23 cellular contexts compared by ENCODE assay signal in genomic region chr14:90017371-90017770, GRCh38. TPM values are rescaled to one million over a fixed set of nuclear protein-coding genes. Genes with fewer than 3 reads are reported as not detected.
A peak's percentile ranks its signal among the peaks of the same experiment; 100 is the strongest.
DNase-seq lines count a peak whose midpoint lies in the region; ATAC-seq, FAIRE-seq and TF ChIP-seq lines count a peak whose summit lies in the region.
"Had no signal": no experiment of that assay in that cellular context is flagged by ENCODE, and none has a peak within 500 bp of the region (broad histone marks: within the 10 kb centered on the region; RNA-seq: fewer than 3 reads in every experiment).

No MANE protein-coding gene starts in this region.

- no peak overlapping the region for H3K4me3 ChIP-seq in fibroblast of the aortic adventitia (ENCODE audit: low read depth, low read length)
- H3K4me3 ChIP-seq: A549, SJCRH30 had no signal

- FAIRE-seq in H54 (lab: Jason Lieb, UNC), result no peak
- FAIRE-seq: G401.6, GM12892, HepG2 had no signal

- peaks cover 15% of the 10 kb centered on the region for H3K4me1 Mint-ChIP-seq in activated T-helper 2 cell treated with anti-CD3 and anti-CD28 coated beads, Interferon-gamma antibody, Interleukin-2, Interleukin-4, amounts not matched to agents 10 μg/mL and 5 μg/mL and 100 μg/mL, durations not matched to agents 14 hours and 24 hours and 36 hours (ENCODE audit: low read depth)
- H3K4me1 Mint-ChIP-seq: B cell had no signal

- TF ChIP-seq POLR2A in H54 (IDR thresholded peaks at IDR 0.05; ENCODE audit: low read depth, low read length), result no peak

- intact Hi-C loops in activated T-helper 2 cell treated with anti-CD3 and anti-CD28 coated beads, Interferon-gamma antibody, Interleukin-2, Interleukin-4, amounts not matched to agents 10 μg/mL and 5 μg/mL and 100 μg/mL, durations not matched to agents 14 hours and 24 hours and 36 hours (cut with micrococcal nuclease), result no loop called here

- TF ChIP-seq CTCF in fibroblast of the aortic adventitia (IDR thresholded peaks at IDR 0.05; ENCODE audit: insufficient read depth, low read length), result no peak

- DNase-seq in AG08395 (ENCODE audit: low spot score) (peak; percentile 14), EL (peak; percentile 16), fibroblast of the aortic adventitia (ENCODE audit: low read depth) (peak; percentile 67), GF-D8 (lab: John Stamatoyannopoulos, UW) (no peak), H54 (ENCODE audit: insufficient read length, low spot score) (no peak)
- no peak for DNase-seq in activated T-helper 2 cell treated with anti-CD3 and anti-CD28 coated beads, Interferon-gamma antibody, Interleukin-2, Interleukin-4, amounts not matched to agents 10 μg/mL and 5 μg/mL and 100 μg/mL, durations not matched to agents 14 hours and 24 hours and 36 hours (ENCODE audit: low spot score)
- DNase-seq in NK-92 treated with Interleukin-12 subunit alpha and Interleukin-12 subunit beta, amount 100 ng/mL, for 24 hours (lab: John Stamatoyannopoulos, UW), result no peak
- DNase-seq: Calu3; CD4-positive, CD25-positive, alpha-beta regulatory T cell; DMS79; H7; NCI-H1436; NCI-H2029; NCI-H2171 treated with DMSO at 0.1 percent for 48 hours; NCI-H446 treated with DMSO at 0.1 percent for 48 hours; OCI-M1; SJCRH30 had no signal

- no peaks in the 10 kb centered on the region for H3K27me3 Mint-ChIP-seq in activated T-helper 2 cell treated with anti-CD3 and anti-CD28 coated beads, Interferon-gamma antibody, Interleukin-2, Interleukin-4, amounts not matched to agents 10 μg/mL and 5 μg/mL and 100 μg/mL, durations not matched to agents 14 hours and 24 hours and 36 hours (ENCODE audit: low read depth)
- H3K27me3 Mint-ChIP-seq: B cell; CD4-positive, CD25-positive, alpha-beta regulatory T cell had no signal

- no peak for ATAC-seq in GM18868 (IDR thresholded peaks at IDR 0.05; ENCODE audit: unreplicated experiment)
- ATAC-seq: A549, HepG2 had no signal

- H3K9me3 Mint-ChIP-seq in activated T-helper 2 cell treated with anti-CD3 and anti-CD28 coated beads, Interferon-gamma antibody, Interleukin-2, Interleukin-4, amounts not matched to agents 10 μg/mL and 5 μg/mL and 100 μg/mL, durations not matched to agents 14 hours and 24 hours and 36 hours, result no peaks in the 10 kb centered on the region

- peak overlapping the region; percentile 0 for H3K27ac Mint-ChIP-seq in activated T-helper 2 cell treated with anti-CD3 and anti-CD28 coated beads, Interferon-gamma antibody, Interleukin-2, Interleukin-4, amounts not matched to agents 10 μg/mL and 5 μg/mL and 100 μg/mL, durations not matched to agents 14 hours and 24 hours and 36 hours
- H3K27ac Mint-ChIP-seq: B cell had no signal

- H3K36me3 Mint-ChIP-seq in activated T-helper 2 cell treated with anti-CD3 and anti-CD28 coated beads, Interferon-gamma antibody, Interleukin-2, Interleukin-4, amounts not matched to agents 10 μg/mL and 5 μg/mL and 100 μg/mL, durations not matched to agents 14 hours and 24 hours and 36 hours (ENCODE audit: low read depth), result peaks cover 87% of the 10 kb centered on the region

- H3K4me3 Mint-ChIP-seq in activated T-helper 2 cell treated with anti-CD3 and anti-CD28 coated beads, Interferon-gamma antibody, Interleukin-2, Interleukin-4, amounts not matched to agents 10 μg/mL and 5 μg/mL and 100 μg/mL, durations not matched to agents 14 hours and 24 hours and 36 hours (ENCODE audit: low read depth), result no peak overlapping the region
- H3K4me3 Mint-ChIP-seq: B cell; CD4-positive, CD25-positive, alpha-beta regulatory T cell had no signal

RNA-seq across cellular contexts. Expression of gene KCNK13, which starts 44.4 kb away (rescaled TPM):
- total RNA-seq in activated T-helper 2 cell treated with anti-CD3 and anti-CD28 coated beads, Interferon-gamma antibody, Interleukin-2, Interleukin-4, amounts not matched to agents 10 μg/mL and 5 μg/mL and 100 μg/mL, durations not matched to agents 14 hours and 24 hours and 36 hours, result 0.18 TPM in 1 of 2 replicates, not detected in the other
- 0.27 TPM in 1 of 2 replicates, not detected in the other for total RNA-seq in fibroblast of the aortic adventitia (ENCODE audit: low replicate concordance)
- total RNA-seq: B cell, Calu3 had no signal

Comparison
In these comparisons a context has a peak if more than half of its experiments do, and no peak if none do; other contexts are left out.
1. DNase-seq: peak in AG08395 (single experiment), EL (single experiment) and fibroblast of the aortic adventitia (single experiment); none in activated T-helper 2 cell treated with anti-CD3 and anti-CD28 coated beads, Interferon-gamma antibody, Interleukin-2, Interleukin-4, amounts not matched to agents 10 μg/mL and 5 μg/mL and 100 μg/mL, durations not matched to agents 14 hours and 24 hours and 36 hours (single experiment), GF-D8 (single experiment), H54 (single experiment) and NK-92 treated with Interleukin-12 subunit alpha and Interleukin-12 subunit beta, amount 100 ng/mL, for 24 hours (single experiment).